Comparison of ENCODE assay signal across 14 cellular contexts in genomic region chr6:3745566-3746118, GRCh38. TPM values are rescaled to one million over a fixed set of nuclear protein-coding genes. Genes with fewer than 3 reads are reported as not detected.
A peak's percentile ranks its signal among the peaks of the same experiment; 100 is the strongest.
DNase-seq lines count a peak whose midpoint lies in the region; ATAC-seq and TF ChIP-seq lines count a peak whose summit lies in the region.
"Had no signal": no experiment of that assay in that cellular context is flagged by ENCODE, and none has a peak within 500 bp of the region (broad histone marks: within the 10 kb centered on the region; RNA-seq: fewer than 3 reads in every experiment).

No MANE protein-coding gene starts in this region.

- H3K27me3 Mint-ChIP-seq in IgD-negative memory B cell, result no peaks in the 10 kb centered on the region
- H3K27me3 Mint-ChIP-seq in neural progenitor cell (ENCODE audit: insufficient read depth, low read depth), result peaks cover 9% of the 10 kb centered on the region
- H3K27me3 Mint-ChIP-seq in WTC11 (ENCODE audit: low read depth), result peaks cover 33% of the 10 kb centered on the region

- H3K36me3 ChIP-seq in neural progenitor cell (no peaks in the 10 kb centered on the region), tibial artery (peaks cover 0 to 13% (median 11%) of the 10 kb centered on the region in 3 donors)
- H3K36me3 ChIP-seq: ovary had no signal

- no peaks in the 10 kb centered on the region for H4K20me1 ChIP-seq in neural progenitor cell (ENCODE audit: low read depth)

- ATAC-seq in WTC11, result no peak
- ATAC-seq in HG02763 (IDR thresholded peaks at IDR 0.05; ENCODE audit: unreplicated experiment), result no peak
- no peak for ATAC-seq in HG03097 (IDR thresholded peaks at IDR 0.05; ENCODE audit: low FRiP score, unreplicated experiment)
- ATAC-seq: Panc1 had no signal

- H3K79me2 ChIP-seq in neural progenitor cell (ENCODE audit: low read depth), result no peaks in the 10 kb centered on the region

- H3K9me3 ChIP-seq in neural progenitor cell (ENCODE audit: low read depth), result no peaks in the 10 kb centered on the region
- H3K9me3 ChIP-seq in tibial artery, result no peaks in the 10 kb centered on the region
- H3K9me3 ChIP-seq: ovary had no signal

- POLR2A ChIA-PET in WTC11 (lab: Charles Lee), result no interaction called here

- H2AFZ ChIP-seq in neural progenitor cell (replicated peaks), result no peak overlapping the region

- H3K27ac ChIP-seq in coronary artery (peak overlapping the region; percentile 93 to 100), neural progenitor cell (no peak overlapping the region), tibial artery (peak overlapping the region; percentile 99)
- H3K27ac ChIP-seq: C4-2B, VCaP had no signal

- DNase-seq in coronary artery (ENCODE audit: low spot score) (no peak), neural progenitor cell (ENCODE audit: low spot score) (no peak), tibial artery (peak in 1 of 2 donors; percentile 19), WTC11 (ENCODE audit: low spot score) (no peak)
- no peak for DNase-seq in activated naive CD4-positive, alpha-beta T cell treated with anti-CD3 and anti-CD28 coated beads, Interleukin-2, amount 50 U/mL, for 16 hours
- DNase-seq: anterior cingulate cortex, NCI-H2029 treated with DMSO at 0.1 percent for 48 hours had no signal

- H3K27me3 ChIP-seq in neural progenitor cell (peaks cover 46% of the 10 kb centered on the region), tibial artery (no peaks in the 10 kb centered on the region)
- H3K27me3 ChIP-seq: ovary had no signal

- H3K9me3 Mint-ChIP-seq in IgD-negative memory B cell (no peaks in the 10 kb centered on the region), neural progenitor cell (no peaks in the 10 kb centered on the region), WTC11 (no peaks in the 10 kb centered on the region)

- H3K4me3 ChIP-seq in coronary artery (peak overlapping the region; percentile 96), neural progenitor cell (no peak overlapping the region), tibial artery (peak overlapping the region; percentile 96 to 97)
- H3K4me3 ChIP-seq: ovary had no signal

- H3K36me3 Mint-ChIP-seq in IgD-negative memory B cell (no peaks in the 10 kb centered on the region), neural progenitor cell (no peaks in the 10 kb centered on the region), WTC11 (no peaks in the 10 kb centered on the region)

- H3F3A ChIP-seq in neural progenitor cell (ENCODE audit: low read depth), result peaks cover 17% of the 10 kb centered on the region

- peak overlapping the region; percentile 75 to 97 (median 97) for H3K27ac Mint-ChIP-seq in IgD-negative memory B cell
- H3K27ac Mint-ChIP-seq in neural progenitor cell, result peak overlapping the region; percentile 43
- no peak overlapping the region for H3K27ac Mint-ChIP-seq in WTC11

- TF ChIP-seq CTCF in coronary artery (IDR thresholded peaks at IDR 0.05), result no peak
- no peak for TF ChIP-seq CTCF in neural progenitor cell (IDR thresholded peaks at IDR 0.05)
- no peak for TF ChIP-seq CTCF in tibial artery (IDR thresholded peaks at IDR 0.05)
- no peak for TF ChIP-seq CTCF in WTC11 (IDR thresholded peaks at IDR 0.05)

- H3K4me1 Mint-ChIP-seq in IgD-negative memory B cell, result peaks cover 58 to 65% (median 60%) of the 10 kb centered on the region in 3 donors
- H3K4me1 Mint-ChIP-seq in neural progenitor cell, result peaks cover 47% of the 10 kb centered on the region
- H3K4me1 Mint-ChIP-seq in WTC11, result peaks cover 57% of the 10 kb centered on the region

- CTCF ChIA-PET in WTC11 (lab: Charles Lee), result interaction anchor here (0.5 to 5.0 kb wide), 7 partner anchors 55 to 245 kb away, joined by 3 to 60 read pairs (median 8); partner anchors contain the start of gene FAM50B

- no peak overlapping the region for H3K9ac ChIP-seq in neural progenitor cell

- intact Hi-C loops in tibial artery (cut with DNase I; ENCODE audit: low total_unique reads), result loop anchor here (5.0 to 10.0 kb wide), 2 partner anchors 102 to 389 kb away; partner anchors contain the start of genes ECI2 and FAM50B

- H3K4me3 Mint-ChIP-seq in IgD-negative memory B cell (peak overlapping the region; percentile 26 to 68 (median 65)), neural progenitor cell (no peak overlapping the region), WTC11 (no peak overlapping the region)

- no peak overlapping the region for H3K4me2 ChIP-seq in neural progenitor cell

- H3K4me1 ChIP-seq in neural progenitor cell, result peaks cover 3% of the 10 kb centered on the region
- peaks cover 6 to 82% (median 69%) of the 10 kb centered on the region in 4 donors for H3K4me1 ChIP-seq in tibial artery

TF ChIP-seq in WTC11, 78 proteins besides CTCF, POLR2A, EP300 and RAD21:
- TF ChIP-seq ATF6 (CRISPR knock-in tag; IDR thresholded peaks at IDR 0.05) (no peak), ATF3 (CRISPR knock-in tag; conservative IDR thresholded peaks at IDR 0.05) (no peak)

RNA-seq across cellular contexts. Expression of gene PXDC1, which starts 5.9 kb away (rescaled TPM):
- polyA plus RNA-seq in IgD-negative memory B cell, result 9.5 TPM
- total RNA-seq in neural progenitor cell (ENCODE audit: low replicate concordance) (1.5 and 2.0 TPM in 2 replicates), WTC11 (2021) (3.3 to 4.4 TPM (median 3.9 TPM) in 3 replicates)

Comparison
In these comparisons a context has a peak if more than half of its experiments do, and no peak if none do; other contexts are left out.
1. H3K4me3 Mint-ChIP-seq: peak in IgD-negative memory B cell (4 of 4); none in neural progenitor cell (single experiment) and WTC11 (single experiment).